8 cellular contexts compared by ENCODE assay signal in genomic region chr16:10988164-10988803, GRCh38. TPM values are rescaled to one million over a fixed set of nuclear protein-coding genes. Genes with fewer than 3 reads are reported as not detected.
DNase-seq lines count a peak whose midpoint lies in the region; ATAC-seq and TF ChIP-seq lines count a peak whose summit lies in the region.

No MANE protein-coding gene starts in this region.

- H3K9me3 Mint-ChIP-seq in Calu3 (ENCODE audit: low read depth, unreplicated experiment) (no peaks in the 10 kb centered on the region), endodermal cell (no peaks in the 10 kb centered on the region)

- H3K4me3 Mint-ChIP-seq in Calu3 (ENCODE audit: low read depth, unreplicated experiment) (no peak overlapping the region), endodermal cell (no peak overlapping the region)

- no peaks in the 10 kb centered on the region for H3K9me3 ChIP-seq in endodermal cell (ENCODE audit: control insufficient read depth, low read length)

- H3K4me1 ChIP-seq in endodermal cell (ENCODE audit: control insufficient read depth, insufficient read depth, low read length) = no peaks in the 10 kb centered on the region

- WGBS in endodermal cell (ENCODE audit: insufficient coverage in 1 of 2, insufficient read length in 1 of 2), 2 experiments = 56 to 72% methylated on average over 6 to 7 of the region's 7 CpGs

- CTCF ChIA-PET in Calu3 (lab: Charles Lee) = no interaction called here

- peaks cover 31% of the 10 kb centered on the region for H3K36me3 ChIP-seq in endodermal cell (ENCODE audit: control insufficient read depth, insufficient read depth, low read length)

- H3K27me3 Mint-ChIP-seq in Calu3 (ENCODE audit: unreplicated experiment) (no peaks in the 10 kb centered on the region), endodermal cell (ENCODE audit: insufficient read depth) (no peaks in the 10 kb centered on the region)

- peaks cover 21% of the 10 kb centered on the region for H3K36me3 Mint-ChIP-seq in Calu3 (ENCODE audit: insufficient read depth, unreplicated experiment)
- peaks cover 54% of the 10 kb centered on the region for H3K36me3 Mint-ChIP-seq in endodermal cell (ENCODE audit: low read depth)

- no peak for ATAC-seq in left cardiac atrium

- peak; percentile 73 for TF ChIP-seq CTCF in Calu3 (IDR thresholded peaks at IDR 0.05; ENCODE audit: unreplicated experiment)
- peak; percentile 34 for TF ChIP-seq CTCF in HFF-Myc (IDR thresholded peaks at IDR 0.05; ENCODE audit: low read depth, low read length, missing control alignments)
- peak; percentile 36 for TF ChIP-seq CTCF in WI38 (IDR thresholded peaks at IDR 0.05; ENCODE audit: low read depth, low read length)
- peak; percentile 71 for TF ChIP-seq CTCF in endodermal cell (conservative IDR thresholded peaks at IDR 0.05)

- H3K27ac Mint-ChIP-seq in Calu3 (ENCODE audit: unreplicated experiment) (peak overlapping the region; percentile 47), endodermal cell (no peak overlapping the region)

- DNase-seq in Calu3 (peak; percentile 40), HFF-Myc (ENCODE audit: extremely low read depth, low read depth) (no peak), endodermal cell (peak; percentile 76), NCI-H1105 treated with DMSO at 0.1 percent for 48 hours (lab: John Stamatoyannopoulos, UW) (no peak), HuH-7.5 (ENCODE audit: low spot score) (no peak), left cardiac atrium (no peak)
- peak; percentile 45 to 81 for DNase-seq in stimulated activated CD8-positive, alpha-beta memory T cell treated with anti-CD3 and anti-CD28 coated beads, Interleukin-2, amount 100 ng/mL, for 48 hours (ENCODE audit: low read depth in 2 of 2)

- H3K27me3 ChIP-seq in endodermal cell (ENCODE audit: control insufficient read depth, insufficient read depth, low read length, poor library complexity, severe bottlenecking) = no peaks in the 10 kb centered on the region

- intact Hi-C loops in Calu3 (cut with micrococcal nuclease; ENCODE audit: unreplicated experiment) (no loop called here), left cardiac atrium (cut with DNase I) (no loop called here)

- no peak overlapping the region for H3K4me3 ChIP-seq in HFF-Myc (replicated peaks; ENCODE audit: low read depth, low read length)
- no peak overlapping the region for H3K4me3 ChIP-seq in WI38 (ENCODE audit: low read depth, low read length)
- no peak overlapping the region for H3K4me3 ChIP-seq in endodermal cell (ENCODE audit: low read length)

- no TSS peak for BruUV-seq in Calu3 (replicated peaks; lab: Mats Ljungman, UMichigan)

- H3K4me1 Mint-ChIP-seq in Calu3 (ENCODE audit: low read depth, unreplicated experiment) = peaks cover 72% of the 10 kb centered on the region
- H3K4me1 Mint-ChIP-seq in endodermal cell = no peaks in the 10 kb centered on the region

- H3K9ac ChIP-seq in endodermal cell (ENCODE audit: extremely low read depth, low read length, poor library complexity, severe bottlenecking) = no peak overlapping the region

- no peak overlapping the region for H3K27ac ChIP-seq in endodermal cell (ENCODE audit: low read depth, low read length)

RNA-seq across cellular contexts. Expression of gene CLEC16A, which starts 43.9 kb away (rescaled TPM):
- total RNA-seq in Calu3 (2022) = 33.0 and 37.5 TPM in 2 replicates
- total RNA-seq in endodermal cell = 10 to 100 TPM; 19.5 to 28.3 TPM
- 15.6 TPM for polyA plus RNA-seq in endodermal cell (2013, experiment 1 of 2)
- polyA plus RNA-seq in endodermal cell (2013, experiment 2 of 2) = 15.2 TPM
- total RNA-seq in left cardiac atrium = 10 to 100 TPM; 25.5 to 30.2 TPM

RNA-seq across cellular contexts. Expression of gene DEXI, which starts 46.0 kb away (rescaled TPM):
- total RNA-seq in Calu3 (2022) (32.3 and 40.3 TPM in 2 replicates), endodermal cell (10 to 100 TPM; 31.5 to 32.0 TPM), left cardiac atrium (10 to 100 TPM; 68.5 to 84.9 TPM)
- polyA plus RNA-seq in endodermal cell (2013, experiment 1 of 2) = 33.2 TPM
- 31.2 TPM for polyA plus RNA-seq in endodermal cell (2013, experiment 2 of 2)

Comparison
In these comparisons a context has a peak if more than half of its experiments do, and no peak if none do; other contexts are left out.
1. DNase-seq: peak in Calu3 (single experiment), endodermal cell (single experiment) and stimulated activated CD8-positive, alpha-beta memory T cell treated with anti-CD3 and anti-CD28 coated beads, Interleukin-2, amount 100 ng/mL, for 48 hours (2 of 2); none in HFF-Myc (single experiment), NCI-H1105 treated with DMSO at 0.1 percent for 48 hours (single experiment), HuH-7.5 (single experiment) and left cardiac atrium (single experiment).
2. Peak in every context shown above with its lines, with median percentiles within 50 percentile points of each other: CTCF ChIP-seq.